Comparison of ENCODE assay signal across 3 cellular contexts in genomic region chr22:20904980-20905355, GRCh38.
A peak's percentile ranks its signal among the peaks of the same experiment; 100 is the strongest.
TF ChIP-seq lines count a peak whose summit lies in the region.

No MANE protein-coding gene starts in this region.

TF ChIP-seq in A549, 52 proteins besides CTCF, POLR2A, EP300 and RAD21 (continues in another document):
- no peak for TF ChIP-seq HOXB13 (CRISPR knock-in tag; IDR thresholded peaks at IDR 0.05; ENCODE audit: low read depth)
- no peak for TF ChIP-seq E2F6 (IDR thresholded peaks at IDR 0.05; ENCODE audit: borderline replicate concordance, low read depth)
- no peak for TF ChIP-seq BHLHE40 (IDR thresholded peaks at IDR 0.05; ENCODE audit: low read depth, low read length)
- no peak for TF ChIP-seq PBX3 (IDR thresholded peaks at IDR 0.05)
- TF ChIP-seq PHF8 (IDR thresholded peaks at IDR 0.05; ENCODE audit: borderline replicate concordance, low read depth): no peak
- TF ChIP-seq POLR2AphosphoS2 (conservative IDR thresholded peaks at IDR 0.05; ENCODE audit: low read length): no peak
- no peak for TF ChIP-seq MYC (IDR thresholded peaks at IDR 0.05; ENCODE audit: borderline replicate concordance, low read length)
- TF ChIP-seq ATOH8 (CRISPR knock-in tag; IDR thresholded peaks at IDR 0.05; ENCODE audit: low read depth): no peak
- no peak for TF ChIP-seq FOSB (CRISPR knock-in tag; IDR thresholded peaks at IDR 0.05)
- no peak for TF ChIP-seq GATA3 (IDR thresholded peaks at IDR 0.05; ENCODE audit: borderline replicate concordance)
- TF ChIP-seq ZNF302 (CRISPR knock-in tag; IDR thresholded peaks at IDR 0.05): no peak
- TF ChIP-seq CHD2 (IDR thresholded peaks at IDR 0.05; ENCODE audit: low read length, partially characterized antibody): no peak
- no peak for TF ChIP-seq RFX5 (IDR thresholded peaks at IDR 0.05)
- TF ChIP-seq RARB (CRISPR knock-in tag; IDR thresholded peaks at IDR 0.05): no peak
- TF ChIP-seq HOXB5 (CRISPR knock-in tag; IDR thresholded peaks at IDR 0.05): no peak
- TF ChIP-seq ELK1 (IDR thresholded peaks at IDR 0.05; ENCODE audit: low read depth, low read length): no peak
- TF ChIP-seq ZC3H11A (IDR thresholded peaks at IDR 0.05): no peak
- no peak for TF ChIP-seq FOSL2 (IDR thresholded peaks at IDR 0.05)
- TF ChIP-seq FOSL2 (CRISPR knock-in tag; IDR thresholded peaks at IDR 0.05): no peak

TF ChIP-seq in K562, 482 proteins besides CTCF, POLR2A, EP300 and RAD21:
- TF ChIP-seq IRF1 (CRISPR knock-in tag; IDR thresholded peaks at IDR 0.05; ENCODE audit: borderline replicate concordance) (no peak), NFIC (IDR thresholded peaks at IDR 0.05) (no peak), FOSL1 (tag; conservative IDR thresholded peaks at IDR 0.05) (peak; percentile 68), SMARCC2 (IDR thresholded peaks at IDR 0.05; ENCODE audit: low read depth) (0 out of 2 replicates have a peak, but pooled peaks have one; percentile 7), ZNF780A (CRISPR knock-in tag; IDR thresholded peaks at IDR 0.05) (no peak), ZHX1 (conservative IDR thresholded peaks at IDR 0.05; ENCODE audit: low read length) (0 out of 2 replicates have a peak, but pooled peaks have one; percentile 14), SNAPC5 (CRISPR knock-in tag; IDR thresholded peaks at IDR 0.05) (no peak), NR2C2 (CRISPR knock-in tag; IDR thresholded peaks at IDR 0.05) (no peak), NR2C2 (tag; IDR thresholded peaks at IDR 0.05) (peak; percentile 21; the same call in 1 of the 2 replicates)

TF ChIP-seq in WTC11, 78 proteins besides CTCF, POLR2A, EP300 and RAD21:
- TF ChIP-seq PRDM15 (CRISPR knock-in tag; IDR thresholded peaks at IDR 0.05): no peak
- TF ChIP-seq ZMAT4 (CRISPR knock-in tag; IDR thresholded peaks at IDR 0.05): no peak
TF ChIP-seq in WTC11: peak in this region for 0.
